ENCODE assay signal across 13 cellular contexts in genomic region chr5:134549714-134550113, GRCh38. TPM values are rescaled to one million over a fixed set of nuclear protein-coding genes. Genes with fewer than 3 reads are reported as not detected.
A peak's percentile ranks its signal among the peaks of the same experiment; 100 is the strongest.
DNase-seq lines count a peak whose midpoint lies in the region; ATAC-seq and TF ChIP-seq lines count a peak whose summit lies in the region.
"Had no signal": no experiment of that assay in that cellular context is flagged by ENCODE, and none has a peak within 500 bp of the region (broad histone marks: within the 10 kb centered on the region; RNA-seq: fewer than 3 reads in every experiment).

No MANE protein-coding gene starts in this region.

- H3K36me3 ChIP-seq in mammary epithelial cell (ENCODE audit: insufficient read depth, low read length) (peaks cover 4% of the 10 kb centered on the region), PC-3 (ENCODE audit: low read depth, low read length) (peaks cover 7% of the 10 kb centered on the region; the same call in 1 of the 2 replicates)

- CTCF ChIA-PET in mammary epithelial cell (lab: Charles Lee; ENCODE audit: low non-redundant PET) (no interaction called here), MCF 10A (lab: Yijun Ruan, JAX) (no interaction called here), PC-3 (lab: Charles Lee) (no interaction called here)

- no peaks in the 10 kb centered on the region for H3K27me3 Mint-ChIP-seq in MCF 10A (ENCODE audit: insufficient read depth, unreplicated experiment)
- H3K27me3 Mint-ChIP-seq in stimulated activated naive CD8-positive, alpha-beta T cell treated with anti-CD3 and anti-CD28 coated beads, Interleukin-15, amount 100 ng/mL, for 72 hours: no peaks in the 10 kb centered on the region
- no peaks in the 10 kb centered on the region for H3K27me3 Mint-ChIP-seq in endothelial cell (ENCODE audit: unreplicated experiment)

- H3K27ac Mint-ChIP-seq in MCF 10A (ENCODE audit: low read depth, unreplicated experiment): no peak overlapping the region
- no peak overlapping the region for H3K27ac Mint-ChIP-seq in stimulated activated naive CD8-positive, alpha-beta T cell treated with anti-CD3 and anti-CD28 coated beads, Interleukin-15, amount 100 ng/mL, for 72 hours
- no peak overlapping the region for H3K27ac Mint-ChIP-seq in endothelial cell (ENCODE audit: unreplicated experiment)

- H4K20me1 ChIP-seq in mammary epithelial cell (ENCODE audit: insufficient read depth, low read length) (no peaks in the 10 kb centered on the region), PC-3 (ENCODE audit: low read length) (no peaks in the 10 kb centered on the region)

- TF ChIP-seq CTCF in mammary epithelial cell (conservative IDR thresholded peaks at IDR 0.05 in 1 of 2, IDR thresholded peaks at IDR 0.05 in 1 of 2; ENCODE audit: extremely low read depth in 1 of 2, insufficient read depth in 1 of 2, low read depth in 1 of 2, low read length in 2 of 2): no peak
- no peak for TF ChIP-seq CTCF in MCF 10A (IDR thresholded peaks at IDR 0.05; ENCODE audit: unreplicated experiment)
- no peak for TF ChIP-seq CTCF in PC-3 (conservative IDR thresholded peaks at IDR 0.05; ENCODE audit: low read depth, low read length)
- no peak for TF ChIP-seq CTCF in epithelial cell of esophagus (IDR thresholded peaks at IDR 0.05; ENCODE audit: insufficient read depth, low read depth, low read length, missing control alignments)
- TF ChIP-seq CTCF in endothelial cell (IDR thresholded peaks at IDR 0.05; ENCODE audit: unreplicated experiment): no peak

- H3K27me3 ChIP-seq in mammary epithelial cell (ENCODE audit: insufficient read depth, low read length): no peaks in the 10 kb centered on the region
- no peaks in the 10 kb centered on the region for H3K27me3 ChIP-seq in PC-3 (ENCODE audit: low read length)

- H3K27ac ChIP-seq in mammary epithelial cell (ENCODE audit: insufficient read depth, low read depth, low read length): no peak overlapping the region
- H3K27ac ChIP-seq in PC-3 (ENCODE audit: low read length): 0 out of 2 replicates have a peak overlapping the region, but pooled peaks have one; percentile 18

- H3K9ac ChIP-seq in mammary epithelial cell (ENCODE audit: insufficient read depth, low read length) (no peak overlapping the region), PC-3 (ENCODE audit: low read length) (no peak overlapping the region)

- 63% methylated on average over 3 of the region's 3 CpGs for WGBS in mammary epithelial cell (ENCODE audit: low coverage, missing lambda C conversion rate)

- H3K4me1 Mint-ChIP-seq in MCF 10A (ENCODE audit: insufficient read depth, unreplicated experiment) (peaks cover 32% of the 10 kb centered on the region), endothelial cell (ENCODE audit: unreplicated experiment) (no peaks in the 10 kb centered on the region)
- peaks cover 71% of the 10 kb centered on the region for H3K4me1 Mint-ChIP-seq in stimulated activated naive CD8-positive, alpha-beta T cell treated with anti-CD3 and anti-CD28 coated beads, Interleukin-15, amount 100 ng/mL, for 72 hours

- POLR2A ChIA-PET in MCF 10A (lab: Yijun Ruan, JAX): interaction anchor here (3.9 kb wide), 1 partner anchor 23 kb away, joined by 21 read pairs; the partner anchor contains the start of gene JADE2
- POLR2A ChIA-PET in PC-3 (lab: Charles Lee; ENCODE audit: unreplicated experiment): no interaction called here

- no peaks in the 10 kb centered on the region for H3K9me3 ChIP-seq in mammary epithelial cell (replicated peaks; ENCODE audit: insufficient read depth, low read length)
- H3K9me3 ChIP-seq in PC-3 (ENCODE audit: low read length): no peaks in the 10 kb centered on the region

- ATAC-seq in PC-3: no peak
- ATAC-seq in stimulated activated naive CD8-positive, alpha-beta T cell treated with anti-CD3 and anti-CD28 coated beads, Interleukin-15, amount 100 ng/mL, for 72 hours: peak; percentile 58
- no peak for ATAC-seq in GM18868 (IDR thresholded peaks at IDR 0.05; ENCODE audit: unreplicated experiment)
- ATAC-seq: K562, right cardiac atrium had no signal

- no peaks in the 10 kb centered on the region for H3K9me3 Mint-ChIP-seq in MCF 10A (ENCODE audit: unreplicated experiment)
- no peaks in the 10 kb centered on the region for H3K9me3 Mint-ChIP-seq in stimulated activated naive CD8-positive, alpha-beta T cell treated with anti-CD3 and anti-CD28 coated beads, Interleukin-15, amount 100 ng/mL, for 72 hours
- H3K9me3 Mint-ChIP-seq in endothelial cell (ENCODE audit: unreplicated experiment): no peaks in the 10 kb centered on the region
- H3K9me3 Mint-ChIP-seq: H9 had no signal

- H3K4me2 ChIP-seq in mammary epithelial cell (ENCODE audit: insufficient read depth, low read depth, low read length) (no peak overlapping the region), PC-3 (ENCODE audit: low read length) (no peak overlapping the region)

- DNase-seq in mammary epithelial cell: peak; percentile 27
- DNase-seq in MCF 10A (ENCODE audit: unreplicated experiment): no peak
- peak; percentile 41 for DNase-seq in PC-3
- DNase-seq in epithelial cell of esophagus (ENCODE audit: low read depth): peak; percentile 36
- DNase-seq in stimulated activated naive CD8-positive, alpha-beta T cell treated with anti-CD3 and anti-CD28 coated beads, Interleukin-15, amount 100 ng/mL, for 72 hours: peak in 1 of 2 donors; percentile 31
- DNase-seq in endothelial cell (ENCODE audit: low spot score): no peak
- no peak for DNase-seq in activated CD8-positive, alpha-beta memory T cell treated with anti-CD3 and anti-CD28 coated beads, Interleukin-2, amount 50 U/mL, for 4 hours
- DNase-seq: activated CD4-positive, CD25-positive, alpha-beta regulatory T cell treated with anti-CD3 and anti-CD28 coated beads, Interleukin-2, amount 50 U/mL, for 72 hours; H9; trophoblast cell had no signal

- H2AFZ ChIP-seq in mammary epithelial cell (ENCODE audit: low read depth, low read length) (no peak overlapping the region), PC-3 (ENCODE audit: low read length) (no peak overlapping the region)

- intact Hi-C loops in mammary epithelial cell (cut with micrococcal nuclease) (no loop called here), MCF 10A (cut with micrococcal nuclease) (no loop called here), PC-3 (cut with micrococcal nuclease) (no loop called here)

- dilution Hi-C loops in mammary epithelial cell (cut with HindIII; ENCODE audit: low sequenced_read_pairs): no loop called here

- no peak overlapping the region for H3K4me3 ChIP-seq in mammary epithelial cell (replicated peaks in 1 of 3; ENCODE audit: insufficient read depth in 1 of 3, low read depth in 2 of 3, low read length in 3 of 3)
- H3K4me3 ChIP-seq in PC-3 (ENCODE audit: low read length): no peak overlapping the region
- no peak overlapping the region for H3K4me3 ChIP-seq in epithelial cell of esophagus (ENCODE audit: low read length)
- H3K4me3 ChIP-seq: K562 had no signal

- BruUV-seq in mammary epithelial cell (replicated peaks; lab: Mats Ljungman, UMichigan) (no TSS peak), MCF 10A (replicated peaks; lab: Mats Ljungman, UMichigan) (no TSS peak), PC-3 (replicated peaks; lab: Mats Ljungman, UMichigan) (no TSS peak)

- no peaks in the 10 kb centered on the region for H3K9me2 ChIP-seq in PC-3 (replicated peaks; ENCODE audit: low read length)

- H3K4me3 Mint-ChIP-seq in MCF 10A (ENCODE audit: unreplicated experiment) (no peak overlapping the region), endothelial cell (ENCODE audit: unreplicated experiment) (no peak overlapping the region)
- H3K4me3 Mint-ChIP-seq in stimulated activated naive CD8-positive, alpha-beta T cell treated with anti-CD3 and anti-CD28 coated beads, Interleukin-15, amount 100 ng/mL, for 72 hours: peak overlapping the region in 1 of 2 donors; percentile 22
- H3K4me3 Mint-ChIP-seq: H9 had no signal

- H3F3A ChIP-seq in PC-3 (ENCODE audit: low read length, unreplicated experiment): no peaks in the 10 kb centered on the region

- in situ Hi-C loops in mammary epithelial cell (cut with MboI; ENCODE audit: low sequenced_read_pairs in 2 of 2): no loop called here

- H3K36me3 Mint-ChIP-seq in MCF 10A (ENCODE audit: insufficient read depth, unreplicated experiment) (peaks cover 97% of the 10 kb centered on the region), endothelial cell (ENCODE audit: low read depth, unreplicated experiment) (no peaks in the 10 kb centered on the region)

- H3K4me1 ChIP-seq in mammary epithelial cell (ENCODE audit: insufficient read depth, low read length) (no peaks in the 10 kb centered on the region), PC-3 (ENCODE audit: insufficient read depth, low read length) (peaks cover 59% of the 10 kb centered on the region)

- H3K79me2 ChIP-seq in mammary epithelial cell (ENCODE audit: insufficient read depth, low read length): peaks cover 3% of the 10 kb centered on the region
- H3K79me2 ChIP-seq in PC-3 (ENCODE audit: low read length): peaks cover 29% of the 10 kb centered on the region

RNA-seq across cellular contexts. Expression of gene JADE2, which starts 24.2 kb away (rescaled TPM):
- total RNA-seq in mammary epithelial cell (10 to 100 TPM; 41.2 to 49.6 TPM), MCF 10A (2022) (104 and 138 TPM in 2 replicates), PC-3 (2014; rRNA removed) (33.2 and 42.3 TPM in 2 replicates), endothelial cell (ENCODE audit: unreplicated experiment) (3.0 TPM)
- 23.5 TPM for polyA plus RNA-seq in mammary epithelial cell
- polyA minus RNA-seq in mammary epithelial cell: 50.6 TPM

Comparison
In these comparisons a context has a peak if more than half of its experiments do, and no peak if none do; other contexts are left out.
1. DNase-seq: peak in mammary epithelial cell (single experiment), PC-3 (single experiment) and epithelial cell of esophagus (single experiment); none in MCF 10A (single experiment), endothelial cell (single experiment) and activated CD8-positive, alpha-beta memory T cell treated with anti-CD3 and anti-CD28 coated beads, Interleukin-2, amount 50 U/mL, for 4 hours (single experiment).